ENCODE assay signal across 8 cellular contexts in the genomic region with DNA sequence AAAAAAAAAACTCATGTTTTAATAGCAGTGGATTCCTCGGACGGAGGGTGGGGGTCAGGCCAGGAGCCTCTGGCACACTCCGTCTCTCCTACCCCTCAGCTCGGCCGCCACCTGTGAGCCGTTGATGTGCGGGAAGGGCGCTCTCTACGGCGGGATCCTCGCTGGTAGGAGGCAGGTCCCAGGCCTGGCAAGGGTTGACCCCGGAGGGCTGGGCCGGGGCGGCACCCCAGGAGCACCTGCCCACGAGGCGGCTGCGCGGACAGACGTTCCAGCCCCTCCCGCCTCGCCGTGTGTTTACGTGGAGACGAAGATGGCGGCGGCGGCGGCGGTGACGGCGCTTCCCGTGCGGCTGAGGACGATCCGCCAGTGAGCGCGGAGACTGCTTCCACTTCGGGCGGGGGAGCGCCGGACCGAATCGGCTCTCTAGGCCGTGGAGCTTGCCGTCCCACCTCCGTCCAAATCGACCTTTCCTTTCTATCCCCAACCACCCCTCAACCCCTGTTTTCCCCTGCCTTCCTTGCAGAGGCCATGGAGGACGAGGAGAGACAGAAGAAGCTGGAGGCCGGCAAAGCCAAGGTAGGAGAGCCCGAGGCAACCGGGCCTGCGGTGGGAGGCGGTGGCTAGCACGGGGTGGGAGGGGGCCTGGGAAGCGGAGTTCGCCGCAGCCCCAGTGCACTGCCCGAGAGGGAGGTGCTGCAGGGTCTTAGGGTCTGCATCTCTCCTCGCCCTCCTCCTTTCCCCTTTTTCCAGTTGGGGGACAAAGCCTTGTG. TPM values are rescaled to one million over a fixed set of nuclear protein-coding genes. Genes with fewer than 3 reads are reported as not detected.
DNase-seq lines count a peak whose midpoint lies in the region; ATAC-seq, FAIRE-seq and TF ChIP-seq lines count a peak whose summit lies in the region.

Gene AKAP9 (plus strand): TSS at position 291 of the 770 bp plus-strand sequence. CDS start 238 bp downstream, at position 529.

- H3K36me3 ChIP-seq in uterus: no peaks in the 10 kb centered on the region

- TF ChIP-seq POLR2A in GM12891 (IDR thresholded peaks at IDR 0.05; ENCODE audit: low read depth, low read length): peak; percentile 81
- peak; percentile 79 to 81 for TF ChIP-seq POLR2A in uterus (IDR thresholded peaks at IDR 0.05)

- ATAC-seq in HG02642 (IDR thresholded peaks at IDR 0.05; ENCODE audit: poor library complexity, unreplicated experiment) (peak; percentile 97), left ventricle myocardium superior (peak; percentile 97)

- no peak for TF ChIP-seq CTCF in uterus (IDR thresholded peaks at IDR 0.05)

- FAIRE-seq in GM12891 (lab: Jason Lieb, UNC): peak; percentile 95

- intact Hi-C loops in T-helper 1 cell treated with Interleukin-12 subunit alpha and Interleukin-12 subunit beta and Interleukin-4 antibody, amounts not matched to agents 30 ng/mL and 1 ng/mL, for 36 hours (cut with micrococcal nuclease): loop anchor here (1.0 to 5.0 kb wide), 14 partner anchors 13 to 1594 kb away; partner anchors contain the start of genes ANKIB1, CYP51A1, GTPBP10 and KRIT1
- intact Hi-C loops in left ventricle myocardium superior (cut with micrococcal nuclease): no loop called here
- intact Hi-C loops in uterus (cut with DNase I; ENCODE audit: low total_unique reads): no loop called here

- H3K27me3 ChIP-seq in uterus: no peaks in the 10 kb centered on the region

- DNase-seq in GM12891 (ENCODE audit: insufficient read length, low spot score): peak; percentile 67
- peak; percentile 88 for DNase-seq in NCI-H1105 treated with DMSO at 0.1 percent for 48 hours (lab: John Stamatoyannopoulos, UW)
- DNase-seq in amniotic epithelial cell (ENCODE audit: low read depth): peak; percentile 74
- DNase-seq in left ventricle myocardium superior: peak; percentile 95
- DNase-seq in putamen (ENCODE audit: low spot score): peak; percentile 78
- DNase-seq in uterus: peak; percentile 79 to 83

- H3K27ac ChIP-seq in uterus: peak within 1 kb of the TSS; percentile 95 to 97

- H3K4me1 ChIP-seq in uterus: peaks cover 0 to 7% of the 10 kb centered on the region in 2 donors

- peak within 1 kb of the TSS; percentile 73 to 89 for H3K4me3 ChIP-seq in uterus

- H3K9me3 ChIP-seq in uterus: no peaks in the 10 kb centered on the region

TF ChIP-seq in GM12891, 5 proteins besides CTCF, POLR2A, EP300 and RAD21:
- TF ChIP-seq POU2F2 (IDR thresholded peaks at IDR 0.05; ENCODE audit: low read depth, low read length) (peak; percentile 15; the same call in 1 of the 2 replicates), POLR2AphosphoS5 (IDR thresholded peaks at IDR 0.05; ENCODE audit: low read depth, low read length) (peak; percentile 55), PAX5 (IDR thresholded peaks at IDR 0.05; ENCODE audit: insufficient read depth, low read length, severe bottlenecking) (no peak), SPI1 (IDR thresholded peaks at IDR 0.05; ENCODE audit: low read depth, low read length) (no peak), TAF1 (IDR thresholded peaks at IDR 0.05; ENCODE audit: low read depth, low read length) (peak; percentile 62; the same call in 1 of the 2 replicates)

RNA-seq across cellular contexts. Expression of gene AKAP9, which starts in this region (rescaled TPM):
- polyA plus RNA-seq in GM12891 (2012; ENCODE audit: low read depth, missing spikeins): 13.3 TPM
- 45.3 and 50.7 TPM in 2 replicates for total RNA-seq in T-helper 1 cell treated with Interleukin-12 subunit alpha and Interleukin-12 subunit beta and Interleukin-4 antibody, amounts not matched to agents 30 ng/mL and 1 ng/mL, for 36 hours
- total RNA-seq in left ventricle myocardium superior (55.2 TPM), uterus (100 to 1,000 TPM in 1 of 4 donors, 10 to 100 TPM in 3; 32.5 to 125 (median 63.5) TPM)

Comparison
In these comparisons a context has a peak if more than half of its experiments do, and no peak if none do; other contexts are left out.
1. Peak in every context shown above with its lines: DNase-seq, ATAC-seq, H3K4me3 ChIP-seq and H3K27ac ChIP-seq.